In the genomic region with DNA sequence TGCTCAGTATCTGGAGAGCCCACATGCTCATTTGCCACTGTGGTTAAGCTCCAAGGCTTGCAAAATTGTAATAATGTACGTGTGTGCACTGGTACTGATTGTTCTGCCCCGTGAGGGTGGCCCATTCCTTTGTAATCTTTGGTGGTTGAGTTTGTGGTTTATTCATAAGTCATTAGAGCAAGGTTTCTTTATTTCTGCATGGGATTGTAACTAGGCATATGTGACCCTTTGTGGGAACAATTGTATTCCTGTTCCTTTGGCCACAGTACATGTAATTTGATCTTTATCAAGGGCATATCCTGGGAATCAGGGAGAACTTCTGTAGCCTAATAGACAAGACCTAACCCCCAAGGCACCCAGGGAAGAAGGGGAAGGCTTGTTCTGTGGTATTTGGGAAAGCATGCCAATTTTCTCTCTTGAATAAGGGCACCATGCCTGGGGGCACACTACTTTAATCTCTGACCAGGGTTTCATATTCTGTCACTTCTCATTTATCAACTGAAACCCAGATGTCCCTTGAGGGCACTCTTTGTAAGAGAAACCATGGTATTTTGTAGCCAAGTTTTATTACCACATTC, we compare ENCODE assay signal across 14 cellular contexts.
DNase-seq lines count a peak whose midpoint lies in the region; ATAC-seq and TF ChIP-seq lines count a peak whose summit lies in the region.
"Had no signal": no experiment of that assay in that cellular context is flagged by ENCODE, and none has a peak within 500 bp of the region (broad histone marks: within the 10 kb centered on the region; RNA-seq: fewer than 3 reads in every experiment).

No MANE protein-coding gene starts in this region.

- H3K27me3 Mint-ChIP-seq in activated CD4-positive, alpha-beta T cell treated with anti-CD3 and anti-CD28 coated beads, Interleukin-2, amount 10 ng/mL, durations not matched to agents 24 days and 14 days = no peaks in the 10 kb centered on the region
- H3K27me3 Mint-ChIP-seq: activated naive CD8-positive, alpha-beta T cell had no signal

- no peak overlapping the region for H3K4me3 Mint-ChIP-seq in activated CD4-positive, alpha-beta T cell treated with anti-CD3 and anti-CD28 coated beads, Interleukin-2, amount 10 ng/mL, durations not matched to agents 24 days and 14 days
- H3K4me3 Mint-ChIP-seq: activated naive CD8-positive, alpha-beta T cell; natural killer cell; stimulated activated effector memory CD8-positive, alpha-beta T cell treated with anti-CD3 and anti-CD28 coated beads, Interleukin-12 subunit alpha, Interleukin-12 subunit beta, amount 100 ng/mL, for 72 hours had no signal

- CTCF ChIA-PET in GM10248 (lab: Yijun Ruan, JAX) = no interaction called here

- H3K36me3 ChIP-seq in kidney epithelial cell (ENCODE audit: control insufficient read depth, insufficient read depth, low read length) = no peaks in the 10 kb centered on the region
- H3K36me3 ChIP-seq: HAP-1 had no signal

- intact Hi-C loops in activated CD4-positive, alpha-beta T cell treated with anti-CD3 and anti-CD28 coated beads, Interleukin-2, amount 10 ng/mL, durations not matched to agents 24 days and 14 days (cut with micrococcal nuclease) = no loop called here

- H3K9me3 Mint-ChIP-seq in activated CD4-positive, alpha-beta T cell treated with anti-CD3 and anti-CD28 coated beads, Interleukin-2, amount 10 ng/mL, durations not matched to agents 24 days and 14 days = no peaks in the 10 kb centered on the region
- H3K9me3 Mint-ChIP-seq: natural killer cell; stimulated activated effector memory CD8-positive, alpha-beta T cell treated with anti-CD3 and anti-CD28 coated beads, Interleukin-12 subunit alpha, Interleukin-12 subunit beta, amount 100 ng/mL, for 72 hours had no signal

- no peak overlapping the region for H3K4me3 ChIP-seq in AG10803 (ENCODE audit: low read length)
- no peak overlapping the region for H3K4me3 ChIP-seq in kidney epithelial cell (ENCODE audit: low read depth, low read length)
- H3K4me3 ChIP-seq: HAP-1 had no signal

- no peaks in the 10 kb centered on the region for H3K36me3 Mint-ChIP-seq in activated CD4-positive, alpha-beta T cell treated with anti-CD3 and anti-CD28 coated beads, Interleukin-2, amount 10 ng/mL, durations not matched to agents 24 days and 14 days (ENCODE audit: low read depth)
- H3K36me3 Mint-ChIP-seq: activated naive CD8-positive, alpha-beta T cell; natural killer cell; stimulated activated effector memory CD8-positive, alpha-beta T cell treated with anti-CD3 and anti-CD28 coated beads, Interleukin-12 subunit alpha, Interleukin-12 subunit beta, amount 100 ng/mL, for 72 hours had no signal

- POLR2A ChIA-PET in GM10248 (lab: Yijun Ruan, JAX) = no interaction called here

- peak; percentile 61 for ATAC-seq in HG03342 (IDR thresholded peaks at IDR 0.05; ENCODE audit: unreplicated experiment)
- no peak for ATAC-seq in HG03460 (IDR thresholded peaks at IDR 0.05; ENCODE audit: unreplicated experiment)
- ATAC-seq: natural killer cell; stimulated activated effector memory CD8-positive, alpha-beta T cell treated with anti-CD3 and anti-CD28 coated beads, Interleukin-12 subunit alpha, Interleukin-12 subunit beta, amount 100 ng/mL, for 72 hours had no signal

- peak; percentile 80 for DNase-seq in AG10803 (ENCODE audit: low read depth)
- peak; percentile 94 for DNase-seq in amniotic epithelial cell (ENCODE audit: low read depth)
- DNase-seq in kidney epithelial cell (ENCODE audit: low read depth) = peak; percentile 14
- DNase-seq in activated CD4-positive, alpha-beta T cell treated with anti-CD3 and anti-CD28 coated beads, Interleukin-2, amount 10 ng/mL, durations not matched to agents 24 days and 14 days = no peak
- DNase-seq in activated CD4-positive, CD25-positive, alpha-beta regulatory T cell treated with anti-CD3 and anti-CD28 coated beads, Interleukin-2, amount 50 U/mL, for 72 hours = no peak
- DNase-seq in GM10248 (ENCODE audit: extremely low spot score) = no peak
- DNase-seq: ACHN, natural killer cell, NCI-H510A treated with DMSO at 0.1 percent for 48 hours had no signal

- TF ChIP-seq CTCF in AG10803 (conservative IDR thresholded peaks at IDR 0.05; ENCODE audit: low read length) (no peak), kidney epithelial cell (IDR thresholded peaks at IDR 0.05; ENCODE audit: insufficient read depth, low read length, poor library complexity, severe bottlenecking) (no peak), GM10248 (IDR thresholded peaks at IDR 0.05; ENCODE audit: control extremely low read depth, extremely low read depth, low read depth, missing control alignments) (no peak)

- H3K27me3 ChIP-seq in kidney epithelial cell (ENCODE audit: control insufficient read depth, insufficient read depth, low read length) = no peaks in the 10 kb centered on the region

- H3K4me1 Mint-ChIP-seq in activated CD4-positive, alpha-beta T cell treated with anti-CD3 and anti-CD28 coated beads, Interleukin-2, amount 10 ng/mL, durations not matched to agents 24 days and 14 days = no peaks in the 10 kb centered on the region
- H3K4me1 Mint-ChIP-seq: stimulated activated effector memory CD8-positive, alpha-beta T cell treated with anti-CD3 and anti-CD28 coated beads, Interleukin-12 subunit alpha, Interleukin-12 subunit beta, amount 100 ng/mL, for 72 hours had no signal

- H3K27ac Mint-ChIP-seq in activated CD4-positive, alpha-beta T cell treated with anti-CD3 and anti-CD28 coated beads, Interleukin-2, amount 10 ng/mL, durations not matched to agents 24 days and 14 days = no peak overlapping the region
- H3K27ac Mint-ChIP-seq: activated naive CD8-positive, alpha-beta T cell; natural killer cell; stimulated activated effector memory CD8-positive, alpha-beta T cell treated with anti-CD3 and anti-CD28 coated beads, Interleukin-12 subunit alpha, Interleukin-12 subunit beta, amount 100 ng/mL, for 72 hours had no signal

Comparison
In these comparisons a context has a peak if more than half of its experiments do, and no peak if none do; other contexts are left out.
1. DNase-seq: peak in AG10803 (single experiment), amniotic epithelial cell (single experiment) and kidney epithelial cell (single experiment); none in activated CD4-positive, alpha-beta T cell treated with anti-CD3 and anti-CD28 coated beads, Interleukin-2, amount 10 ng/mL, durations not matched to agents 24 days and 14 days (single experiment), activated CD4-positive, CD25-positive, alpha-beta regulatory T cell treated with anti-CD3 and anti-CD28 coated beads, Interleukin-2, amount 50 U/mL, for 72 hours (single experiment) and GM10248 (single experiment).